9 cellular contexts compared by ENCODE assay signal in genomic region chr2:14681608-14682007, GRCh38. TPM values are rescaled to one million over a fixed set of nuclear protein-coding genes. Genes with fewer than 3 reads are reported as not detected.
"Had no signal": no experiment of that assay in that cellular context is flagged by ENCODE, and none has a peak within 500 bp of the region (broad histone marks: within the 10 kb centered on the region; RNA-seq: fewer than 3 reads in every experiment).

No MANE protein-coding gene starts in this region.

- H3K9ac ChIP-seq: GM23248 had no signal

- H3K36me3 ChIP-seq: HAP-1 had no signal

- H3K27ac ChIP-seq: GM23248 had no signal

- H3K4me3 ChIP-seq: GM23248, HAP-1 had no signal

- FAIRE-seq: HTR-8/SVneo had no signal

- H3K9me3 ChIP-seq: HAP-1 had no signal

- ATAC-seq: HCT116 had no signal

- H2AFZ ChIP-seq: GM23248 had no signal

- H3K4me1 ChIP-seq: HAP-1 had no signal

- DNase-seq: GM23248, GOT3, H7, HFFc6, KG1 had no signal

RNA-seq across cellular contexts. Expression of gene LRATD1, which starts 49.1 kb away (rescaled TPM):
- polyA plus RNA-seq: IgD-negative memory B cell had no signal
